ENCODE assay signal across 11 cellular contexts in the genomic region with DNA sequence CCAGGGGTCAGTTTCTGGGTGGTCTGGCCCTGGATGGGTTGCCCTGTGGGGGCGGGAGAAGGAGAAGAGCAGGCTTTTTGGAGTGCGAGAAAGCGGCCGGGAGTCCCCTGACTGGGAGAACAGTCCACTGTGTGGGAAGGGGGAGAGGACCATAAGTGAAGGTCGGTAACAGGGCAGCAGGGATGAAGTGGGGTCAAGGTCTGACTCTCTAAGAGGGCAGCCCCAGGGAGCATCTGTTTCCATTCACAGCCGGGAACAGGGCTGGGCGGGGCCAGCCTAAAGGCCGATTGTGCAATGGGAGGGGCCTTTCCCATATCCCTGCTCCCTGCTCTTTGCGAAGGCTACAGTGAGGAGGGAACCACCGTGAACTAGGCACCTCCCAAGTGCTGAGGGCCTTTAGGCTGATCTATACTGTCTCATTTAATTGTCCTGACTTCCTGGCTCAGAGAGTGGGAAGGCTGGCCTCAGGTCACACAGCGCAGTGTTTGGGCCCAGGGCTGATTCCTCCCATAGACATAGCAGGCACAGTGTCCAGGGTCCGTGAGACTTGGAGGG. TPM values are rescaled to one million over a fixed set of nuclear protein-coding genes. Genes with fewer than 3 reads are reported as not detected.
DNase-seq lines count a peak whose midpoint lies in the region; ATAC-seq, FAIRE-seq and TF ChIP-seq lines count a peak whose summit lies in the region.
"Had no signal": no experiment of that assay in that cellular context is flagged by ENCODE, and none has a peak within 500 bp of the region (broad histone marks: within the 10 kb centered on the region; RNA-seq: fewer than 3 reads in every experiment).

No MANE protein-coding gene starts in this region.

- no peak for TF ChIP-seq RAD21 in HepG2 (CRISPR knock-in tag; IDR thresholded peaks at IDR 0.05)

- no peaks in the 10 kb centered on the region for H3K9me3 ChIP-seq in esophagus squamous epithelium
- no peaks in the 10 kb centered on the region for H3K9me3 ChIP-seq in HepG2 (ENCODE audit: low read length)
- H3K9me3 ChIP-seq in thyroid gland, result no peaks in the 10 kb centered on the region

- intact Hi-C loops in esophagus squamous epithelium (cut with DNase I) (no loop called here), HepG2 (cut with micrococcal nuclease; ENCODE audit: unreplicated experiment) (no loop called here), thyroid gland (cut with DNase I) (no loop called here), head of caudate nucleus (cut with DNase I) (no loop called here)

- H3K4me1 ChIP-seq in esophagus squamous epithelium, result peaks cover 9 to 42% (median 32%) of the 10 kb centered on the region in 3 donors
- H3K4me1 ChIP-seq in HepG2 (ENCODE audit: insufficient read depth, low read length), result peaks cover 12% of the 10 kb centered on the region
- H3K4me1 ChIP-seq in thyroid gland, result no peaks in the 10 kb centered on the region

- TF ChIP-seq POLR2A in esophagus squamous epithelium (IDR thresholded peaks at IDR 0.05) (no peak), HepG2 (IDR thresholded peaks at IDR 0.05; ENCODE audit: insufficient read depth in 1 of 2, low read depth in 2 of 2, low read length in 2 of 2) (no peak), thyroid gland (IDR thresholded peaks at IDR 0.05) (no peak)

- DNase-seq in NCI-H82 (lab: John Stamatoyannopoulos, UW), result peak; percentile 86
- DNase-seq in esophagus squamous epithelium (lab: John Stamatoyannopoulos, UW), result no peak
- peak; percentile 48 for DNase-seq in HepG2 (ENCODE audit: low spot score)
- DNase-seq in thyroid gland, result peak; percentile 11 to 17
- no peak for DNase-seq in head of caudate nucleus
- DNase-seq in caudate nucleus (lab: John Stamatoyannopoulos, UW), result no peak
- DNase-seq in NCI-H446 (lab: John Stamatoyannopoulos, UW), result no peak
- DNase-seq in HUDEP-2 (lab: John Stamatoyannopoulos, UW; ENCODE audit: unreplicated experiment in 76 of 76), result no peak

- H2AFZ ChIP-seq in HepG2 (ENCODE audit: low read length), result no peak overlapping the region

- 0 out of 2 replicates have a peak overlapping the region, but pooled peaks have one; percentile 5 for H3K4me2 ChIP-seq in HepG2 (ENCODE audit: low read depth, low read length)

- H3K36me3 ChIP-seq in esophagus squamous epithelium (no peaks in the 10 kb centered on the region), HepG2 (replicated peaks in 1 of 2; ENCODE audit: control insufficient read depth in 1 of 2, insufficient read depth in 2 of 2, low read length in 2 of 2) (no peaks in the 10 kb centered on the region), thyroid gland (no peaks in the 10 kb centered on the region)

- H3K4me3 ChIP-seq in esophagus squamous epithelium (peak overlapping the region in 1 of 4 donors; percentile 32), HepG2 (replicated peaks in 1 of 3; ENCODE audit: insufficient read depth in 1 of 3, low read depth in 2 of 3, low read length in 3 of 3) (no peak overlapping the region), thyroid gland (replicated peaks in 1 of 3) (no peak overlapping the region)

- H3K27ac ChIP-seq in esophagus squamous epithelium (peak overlapping the region; percentile 14 to 85 (median 76)), HepG2 (ENCODE audit: extremely low read length, insufficient read depth, low read length) (no peak overlapping the region), thyroid gland (peak overlapping the region in 1 of 3 donors; percentile 46), caudate nucleus (ENCODE audit: low read depth, low read length) (no peak overlapping the region)

- no TSS peak for BruUV-seq in HepG2 (replicated peaks; lab: Mats Ljungman, UMichigan)

- CTCF ChIA-PET in HepG2 (lab: Yijun Ruan, JAX; ENCODE audit: low intra/inter-chr PET ratio, low total read pairs), result no interaction called here

- POLR2A ChIA-PET in HepG2 (lab: Yijun Ruan, JAX), result no interaction called here

- no peaks in the 10 kb centered on the region for H3K27me3 ChIP-seq in esophagus squamous epithelium
- peaks cover 17 to 57% of the 10 kb centered on the region in 2 experiments; a peak in 4 of 5 replicates for H3K27me3 ChIP-seq in HepG2 (ENCODE audit: control insufficient read depth in 1 of 2, insufficient read depth in 2 of 2, low read length in 2 of 2)
- H3K27me3 ChIP-seq in thyroid gland, result no peaks in the 10 kb centered on the region

- peak; percentile 28 for FAIRE-seq in HepG2 (lab: Jason Lieb, UNC)
- FAIRE-seq: G401.6 had no signal

- TF ChIP-seq EP300 in HepG2 (IDR thresholded peaks at IDR 0.05; ENCODE audit: low read depth in 2 of 2, low read length in 2 of 2) (no peak), HepG2 (CRISPR knock-in tag; IDR thresholded peaks at IDR 0.05; ENCODE audit: borderline replicate concordance) (no peak)

- WGBS in esophagus squamous epithelium, 2 donors, result 39 to 45% methylated on average over 9 to 10 of the region's 12 CpGs
- 20% methylated on average over 10 of the region's 12 CpGs for WGBS in HepG2 (ENCODE audit: low lambda C conversion rate)
- 54 to 59% methylated on average over 11 to 12 of the region's 12 CpGs for WGBS in thyroid gland, 2 donors

- H3K79me2 ChIP-seq in HepG2 (ENCODE audit: insufficient read depth, low read length), result no peaks in the 10 kb centered on the region

- H4K20me1 ChIP-seq in HepG2 (ENCODE audit: insufficient read depth, low read length), result no peaks in the 10 kb centered on the region

- ATAC-seq in HepG2, result peak; percentile 87
- ATAC-seq: activated CD4-positive, CD25-positive, alpha-beta regulatory T cell treated with anti-CD3 and anti-CD28 coated beads, Interleukin-2, amount 50 U/mL, for 24 hours had no signal

- TF ChIP-seq CTCF in esophagus squamous epithelium (IDR thresholded peaks at IDR 0.05), result no peak
- TF ChIP-seq CTCF in HepG2 (CRISPR knock-in tag; IDR thresholded peaks at IDR 0.05), result no peak
- TF ChIP-seq CTCF in thyroid gland (IDR thresholded peaks at IDR 0.05), result no peak

- no peak overlapping the region for H3K9ac ChIP-seq in HepG2 (ENCODE audit: insufficient read depth, low read depth, low read length)

- in situ Hi-C loops in HepG2 (cut with HindIII; ENCODE audit: extremely low pct_ligation_motif_present, low pct_unique_long_range_greater_than_20kb), result no loop called here

RNA-seq across cellular contexts. Expression of a gene that starts 10.4 kb away (rescaled TPM):
- total RNA-seq in esophagus squamous epithelium (1 to 10 TPM; 2.3 to 7.6 (median 5.0) TPM), HepG2 (2016; rRNA removed; fragmentation: Illumina TruSeq; extraction: Trizol) (not detected in 2 replicates), thyroid gland (1 to 10 TPM in 3 of 4 donors, not detected in 1; 1.3 to 2.1 (median 1.6) TPM)
- not detected in 2 replicates for total RNA-seq in HepG2 (2016; cell fraction: cytosol; rRNA removed; fragmentation: Illumina TruSeq; extraction: Trizol; ENCODE audit: low read depth)
- total RNA-seq in HepG2 (2016; cell fraction: insoluble cytoplasmic fraction; rRNA removed; fragmentation: Illumina TruSeq; extraction: Trizol), result not detected in 2 replicates
- total RNA-seq in HepG2 (2016; cell fraction: membrane; rRNA removed; fragmentation: Illumina TruSeq; extraction: Trizol), result not detected in 2 replicates
- not detected in 2 replicates for total RNA-seq in HepG2 (2016; cell fraction: nucleus; rRNA removed; fragmentation: Illumina TruSeq; extraction: Trizol)
- polyA plus RNA-seq in HepG2 (2011; rRNA removed), result not detected in 2 replicates
- polyA plus RNA-seq in HepG2 (2011; cell fraction: cytosol; rRNA removed), result not detected in 2 replicates
- polyA plus RNA-seq in HepG2 (2011; cell fraction: nucleus; rRNA removed), result not detected in 2 replicates
- polyA plus RNA-seq in HepG2 (2012), result not detected in 2 replicates
- polyA plus RNA-seq in HepG2 (2016; cell fraction: cytosol; fragmentation: Illumina TruSeq; extraction: Trizol; ENCODE audit: low read depth), result not detected in 2 replicates
- polyA plus RNA-seq in HepG2 (2016; cell fraction: insoluble cytoplasmic fraction; fragmentation: Illumina TruSeq; extraction: Trizol; ENCODE audit: low read depth), result not detected in 2 replicates
- not detected in 2 replicates for polyA plus RNA-seq in HepG2 (2016; cell fraction: membrane; fragmentation: Illumina TruSeq; extraction: Trizol; ENCODE audit: low read depth)
- not detected in 2 replicates for polyA plus RNA-seq in HepG2 (2016; cell fraction: nucleus; fragmentation: Illumina TruSeq; extraction: Trizol; ENCODE audit: insufficient read depth, low read depth)
- polyA minus RNA-seq in HepG2 (2011; rRNA and poly(A)+ RNA removed; ENCODE audit: low replicate concordance), result 0.05 TPM in 1 of 2 replicates, not detected in the other
- polyA minus RNA-seq in HepG2 (2011; cell fraction: cytosol; rRNA and poly(A)+ RNA removed), result not detected in 2 replicates
- polyA minus RNA-seq in HepG2 (2011; cell fraction: nucleus; rRNA and poly(A)+ RNA removed), result not detected in 2 replicates

RNA-seq across cellular contexts. Expression of a gene that starts 44.4 kb away (rescaled TPM):
- total RNA-seq in esophagus squamous epithelium (not detected), HepG2 (2016; rRNA removed; fragmentation: Illumina TruSeq; extraction: Trizol) (not detected in 2 replicates), thyroid gland (not detected)
- not detected in 2 replicates for total RNA-seq in HepG2 (2016; cell fraction: cytosol; rRNA removed; fragmentation: Illumina TruSeq; extraction: Trizol; ENCODE audit: low read depth)
- total RNA-seq in HepG2 (2016; cell fraction: insoluble cytoplasmic fraction; rRNA removed; fragmentation: Illumina TruSeq; extraction: Trizol), result not detected in 2 replicates
- total RNA-seq in HepG2 (2016; cell fraction: membrane; rRNA removed; fragmentation: Illumina TruSeq; extraction: Trizol), result not detected in 2 replicates
- total RNA-seq in HepG2 (2016; cell fraction: nucleus; rRNA removed; fragmentation: Illumina TruSeq; extraction: Trizol), result not detected in 2 replicates
- polyA plus RNA-seq in HepG2 (2011; rRNA removed), result not detected in 2 replicates
- polyA plus RNA-seq in HepG2 (2011; cell fraction: cytosol; rRNA removed), result not detected in 2 replicates
- not detected in 2 replicates for polyA plus RNA-seq in HepG2 (2011; cell fraction: nucleus; rRNA removed)
- not detected in 2 replicates for polyA plus RNA-seq in HepG2 (2012)
- not detected in 2 replicates for polyA plus RNA-seq in HepG2 (2016; cell fraction: cytosol; fragmentation: Illumina TruSeq; extraction: Trizol; ENCODE audit: low read depth)
- polyA plus RNA-seq in HepG2 (2016; cell fraction: insoluble cytoplasmic fraction; fragmentation: Illumina TruSeq; extraction: Trizol; ENCODE audit: low read depth), result not detected in 2 replicates
- polyA plus RNA-seq in HepG2 (2016; cell fraction: membrane; fragmentation: Illumina TruSeq; extraction: Trizol; ENCODE audit: low read depth), result not detected in 2 replicates
- not detected in 2 replicates for polyA plus RNA-seq in HepG2 (2016; cell fraction: nucleus; fragmentation: Illumina TruSeq; extraction: Trizol; ENCODE audit: insufficient read depth, low read depth)
- polyA minus RNA-seq in HepG2 (2011; rRNA and poly(A)+ RNA removed; ENCODE audit: low replicate concordance), result 0.02 TPM in 1 of 2 replicates, not detected in the other
- polyA minus RNA-seq in HepG2 (2011; cell fraction: cytosol; rRNA and poly(A)+ RNA removed), result not detected in 2 replicates
- not detected in 2 replicates for polyA minus RNA-seq in HepG2 (2011; cell fraction: nucleus; rRNA and poly(A)+ RNA removed)
- polyA plus RNA-seq: esophagus had no signal

Comparison
In these comparisons a context has a peak if more than half of its experiments do, and no peak if none do; other contexts are left out.
1. DNase-seq: peak in NCI-H82 (single experiment), HepG2 (single experiment) and thyroid gland (2 of 2); none in esophagus squamous epithelium (single experiment), head of caudate nucleus (0 of 42), caudate nucleus (0 of 61), NCI-H446 (0 of 2) and HUDEP-2 (0 of 76).
2. H3K27ac ChIP-seq: peak in esophagus squamous epithelium (4 of 4); none in HepG2 (single experiment) and caudate nucleus (single experiment).